ENCODE assay signal across 10 cellular contexts in genomic region chr16:1825381-1825863, GRCh38. TPM values are rescaled to one million over a fixed set of nuclear protein-coding genes. Genes with fewer than 3 reads are reported as not detected.
DNase-seq lines count a peak whose midpoint lies in the region; ATAC-seq and TF ChIP-seq lines count a peak whose summit lies in the region.
"Had no signal": no experiment of that assay in that cellular context is flagged by ENCODE, and none has a peak within 500 bp of the region (broad histone marks: within the 10 kb centered on the region; RNA-seq: fewer than 3 reads in every experiment).

No MANE protein-coding gene starts in this region.

- peak overlapping the region; percentile 16 for H3K18ac ChIP-seq in trophoblast cell (ENCODE audit: low read length)

- no peak overlapping the region for H2AFZ ChIP-seq in trophoblast cell (ENCODE audit: insufficient read depth, low read length, poor library complexity)

- H3K36me3 ChIP-seq in esophagus (ENCODE audit: control insufficient read depth in 2 of 2, insufficient read depth in 2 of 2, low read length in 1 of 2): peaks cover 0 to 23% of the 10 kb centered on the region in 2 donors
- H3K36me3 ChIP-seq in trophoblast cell (ENCODE audit: control insufficient read depth in 1 of 2, insufficient read depth in 2 of 2, low read length in 2 of 2): peaks cover 17 to 20% of the 10 kb centered on the region in 2 experiments

- CTCF ChIA-PET in Calu3 (lab: Charles Lee): interaction anchor here (1.0 kb wide), 1 partner anchor 139 kb away, joined by 3 read pairs; the partner anchor contains the start of gene RPS2
- CTCF ChIA-PET in RWPE1 (lab: Yijun Ruan, JAX): no interaction called here

- no peaks in the 10 kb centered on the region for H3K27me3 Mint-ChIP-seq in Calu3 (ENCODE audit: unreplicated experiment)

- no peak overlapping the region for H2AK5ac ChIP-seq in trophoblast cell (ENCODE audit: low read length)

- peak overlapping the region; percentile 97 for H3K4me3 Mint-ChIP-seq in Calu3 (ENCODE audit: low read depth, unreplicated experiment)

- no peak overlapping the region for H3K27ac Mint-ChIP-seq in Calu3 (ENCODE audit: unreplicated experiment)

- H3K79me2 ChIP-seq in trophoblast cell (ENCODE audit: control insufficient read depth, insufficient read depth, low read length, poor library complexity): peaks cover 8% of the 10 kb centered on the region

- no peak overlapping the region for H3K23ac ChIP-seq in trophoblast cell (ENCODE audit: low read length)

- H3K9me3 Mint-ChIP-seq in Calu3 (ENCODE audit: low read depth, unreplicated experiment): no peaks in the 10 kb centered on the region

- H3K9me3 ChIP-seq in esophagus (ENCODE audit: control insufficient read depth in 2 of 2, insufficient read depth in 1 of 2, low read depth in 1 of 2, low read length in 1 of 2) (no peaks in the 10 kb centered on the region), trophoblast cell (ENCODE audit: insufficient read depth, low read depth, low read length) (no peaks in the 10 kb centered on the region)

- no peak overlapping the region for H3K4ac ChIP-seq in trophoblast cell (ENCODE audit: low read depth, low read length)

- H4K12ac ChIP-seq in trophoblast cell (ENCODE audit: low read depth, low read length): no peak overlapping the region

- POLR2A ChIA-PET in RWPE1 (lab: Yijun Ruan, JAX; ENCODE audit: low non-redundant PET): interaction anchor here (2.5 kb wide), 1 partner anchor 42 kb away, joined by 7 read pairs; the partner anchor contains the start of genes NUBP2 and SPSB3

- no peak overlapping the region for H3K9ac ChIP-seq in trophoblast cell (ENCODE audit: low read length)

- no peak overlapping the region for H2BK120ac ChIP-seq in trophoblast cell (ENCODE audit: insufficient read depth, low read length, poor library complexity)

- BruUV-seq in Calu3 (replicated peaks; lab: Mats Ljungman, UMichigan): TSS peak; percentile 66

- peaks cover 8% of the 10 kb centered on the region for H3K79me1 ChIP-seq in trophoblast cell (ENCODE audit: low read length)

- H3K4me1 Mint-ChIP-seq in Calu3 (ENCODE audit: low read depth, unreplicated experiment): no peaks in the 10 kb centered on the region

- no peak for ATAC-seq in HG03432 (IDR thresholded peaks at IDR 0.05; ENCODE audit: unreplicated experiment)

- no peak overlapping the region for H4K8ac ChIP-seq in trophoblast cell (ENCODE audit: low read depth, low read length)

- no peak for TF ChIP-seq CTCF in Calu3 (IDR thresholded peaks at IDR 0.05; ENCODE audit: unreplicated experiment)
- TF ChIP-seq CTCF in RWPE1 (conservative IDR thresholded peaks at IDR 0.05; ENCODE audit: low read depth): no peak
- TF ChIP-seq CTCF in lower leg skin (IDR thresholded peaks at IDR 0.05): no peak

- H3K36me3 Mint-ChIP-seq in Calu3 (ENCODE audit: insufficient read depth, unreplicated experiment): peaks cover 45% of the 10 kb centered on the region

- H2BK12ac ChIP-seq in trophoblast cell (ENCODE audit: low read length): no peak overlapping the region

- DNase-seq in Calu3 (no peak), RWPE1 (ENCODE audit: low spot score) (no peak), trophoblast cell (no peak), lower leg skin (ENCODE audit: low spot score in 2 of 2) (no peak), AML-193 (lab: John Stamatoyannopoulos, UW) (no peak), GF-D8 (lab: John Stamatoyannopoulos, UW) (no peak)

- WGBS in esophagus, 2 donors: 54 to 61% methylated on average over 15 of the region's 15 CpGs
- WGBS in trophoblast cell (ENCODE audit: extremely low coverage, insufficient coverage, insufficient read length): no CpG with 5 or more reads among the region's 15 CpGs
- WGBS in lower leg skin, 2 donors: 51 to 58% methylated on average over 15 of the region's 15 CpGs

- H3K27me3 ChIP-seq in esophagus (ENCODE audit: control insufficient read depth in 1 of 2, insufficient read depth in 2 of 2, low read length in 2 of 2) (no peaks in the 10 kb centered on the region), trophoblast cell (ENCODE audit: insufficient read depth, low read length) (no peaks in the 10 kb centered on the region)

- peak overlapping the region; percentile 67 for H3K4me2 ChIP-seq in trophoblast cell (ENCODE audit: low read length)

- H4K91ac ChIP-seq in trophoblast cell (ENCODE audit: low read depth, low read length): no peak overlapping the region

- intact Hi-C loops in Calu3 (cut with micrococcal nuclease; ENCODE audit: unreplicated experiment) (no loop called here), lower leg skin (cut with DNase I; ENCODE audit: low total_unique reads) (no loop called here)

- no peak overlapping the region for H2BK5ac ChIP-seq in trophoblast cell (ENCODE audit: low read depth, low read length, poor library complexity)

- H3K4me1 ChIP-seq in esophagus (ENCODE audit: control insufficient read depth in 2 of 2, insufficient read depth in 2 of 2, low read length in 1 of 2) (peaks cover 0 to 14% of the 10 kb centered on the region in 2 donors), trophoblast cell (ENCODE audit: control insufficient read depth in 1 of 2, insufficient read depth in 2 of 2, low read length in 2 of 2) (peaks cover 0 to 5% of the 10 kb centered on the region in 2 experiments)

- no peak for TF ChIP-seq POLR2A in lower leg skin (IDR thresholded peaks at IDR 0.05)

- H3K4me3 ChIP-seq in esophagus (ENCODE audit: low read depth in 1 of 2, low read length in 2 of 2) (peak overlapping the region; percentile 85 to 97), trophoblast cell (ENCODE audit: low read depth, low read length) (no peak overlapping the region), lower leg skin (ENCODE audit: low read depth, poor library complexity, severe bottlenecking) (no peak overlapping the region)

- H3K27ac ChIP-seq in RWPE1 (peak overlapping the region; percentile 87), esophagus (ENCODE audit: low read depth in 2 of 2, low read length in 1 of 2) (peak overlapping the region in 1 of 2 donors; percentile 94), trophoblast cell (ENCODE audit: low read depth, low read length) (no peak overlapping the region)

- H3K14ac ChIP-seq in trophoblast cell (ENCODE audit: low read length): no peak overlapping the region

RNA-seq across cellular contexts. Expression of gene HAGH, which starts 1.2 kb away (rescaled TPM):
- total RNA-seq in Calu3 (2022) (48.0 and 48.2 TPM in 2 replicates), lower leg skin (100 to 1,000 TPM in 1 of 4 donors, 10 to 100 TPM in 3; 57.8 to 104 (median 89.0) TPM)
- polyA plus RNA-seq in esophagus: 10 to 100 TPM; 41.1 to 57.9 TPM
- polyA plus RNA-seq in trophoblast cell (2013): 28.3 and 29.1 TPM in 2 replicates

RNA-seq across cellular contexts. Expression of gene FAHD1, which starts 1.6 kb away (rescaled TPM):
- 33.1 and 43.3 TPM in 2 replicates for total RNA-seq in Calu3 (2022)
- polyA plus RNA-seq in esophagus: 10 to 100 TPM; 26.6 to 40.5 TPM
- polyA plus RNA-seq in trophoblast cell (2013): 16.4 and 16.6 TPM in 2 replicates
- total RNA-seq in lower leg skin: 10 to 100 TPM; 46.2 to 89.0 (median 62.3) TPM

RNA-seq across cellular contexts. Expression of gene IGFALS, which starts 31.9 kb away (rescaled TPM):
- total RNA-seq in Calu3 (2022) (not detected in 2 replicates), lower leg skin (under 1 TPM; 0.59 to 0.69 (median 0.64) TPM)
- under 1 TPM; 0.01 to 0.14 TPM for polyA plus RNA-seq in esophagus
- 0.01 TPM in 1 of 2 replicates, not detected in the other for polyA plus RNA-seq in trophoblast cell (2013)
- total RNA-seq: dermis microvascular lymphatic vessel endothelial cell, NCI-H460 had no signal

RNA-seq across cellular contexts. Expression of gene NUBP2, which starts 42.7 kb away (rescaled TPM):
- total RNA-seq in Calu3 (2022) (91.8 and 98.1 TPM in 2 replicates), lower leg skin (100 to 1,000 TPM in 1 of 4 donors, 10 to 100 TPM in 3; 79.7 to 108 (median 91.3) TPM)
- polyA plus RNA-seq in esophagus: 10 to 100 TPM; 41.5 to 57.8 TPM
- polyA plus RNA-seq in trophoblast cell (2013): 44.4 and 44.6 TPM in 2 replicates

RNA-seq across cellular contexts. Expression of gene SPSB3, which starts 43.1 kb away (rescaled TPM):
- 44.3 and 45.2 TPM in 2 replicates for total RNA-seq in Calu3 (2022)
- 100 to 1,000 TPM in 1 of 2 donors, 10 to 100 TPM in 1; 69.1 to 126 TPM for polyA plus RNA-seq in esophagus
- polyA plus RNA-seq in trophoblast cell (2013): 33.2 and 35.2 TPM in 2 replicates
- 100 to 1,000 TPM; 146 to 238 (median 172) TPM for total RNA-seq in lower leg skin

Comparison
In these comparisons a context has a peak if more than half of its experiments do, and no peak if none do; other contexts are left out.
1. H3K4me3 ChIP-seq: peak in esophagus (2 of 2); none in trophoblast cell (single experiment) and lower leg skin (single experiment).